In the genomic region with DNA sequence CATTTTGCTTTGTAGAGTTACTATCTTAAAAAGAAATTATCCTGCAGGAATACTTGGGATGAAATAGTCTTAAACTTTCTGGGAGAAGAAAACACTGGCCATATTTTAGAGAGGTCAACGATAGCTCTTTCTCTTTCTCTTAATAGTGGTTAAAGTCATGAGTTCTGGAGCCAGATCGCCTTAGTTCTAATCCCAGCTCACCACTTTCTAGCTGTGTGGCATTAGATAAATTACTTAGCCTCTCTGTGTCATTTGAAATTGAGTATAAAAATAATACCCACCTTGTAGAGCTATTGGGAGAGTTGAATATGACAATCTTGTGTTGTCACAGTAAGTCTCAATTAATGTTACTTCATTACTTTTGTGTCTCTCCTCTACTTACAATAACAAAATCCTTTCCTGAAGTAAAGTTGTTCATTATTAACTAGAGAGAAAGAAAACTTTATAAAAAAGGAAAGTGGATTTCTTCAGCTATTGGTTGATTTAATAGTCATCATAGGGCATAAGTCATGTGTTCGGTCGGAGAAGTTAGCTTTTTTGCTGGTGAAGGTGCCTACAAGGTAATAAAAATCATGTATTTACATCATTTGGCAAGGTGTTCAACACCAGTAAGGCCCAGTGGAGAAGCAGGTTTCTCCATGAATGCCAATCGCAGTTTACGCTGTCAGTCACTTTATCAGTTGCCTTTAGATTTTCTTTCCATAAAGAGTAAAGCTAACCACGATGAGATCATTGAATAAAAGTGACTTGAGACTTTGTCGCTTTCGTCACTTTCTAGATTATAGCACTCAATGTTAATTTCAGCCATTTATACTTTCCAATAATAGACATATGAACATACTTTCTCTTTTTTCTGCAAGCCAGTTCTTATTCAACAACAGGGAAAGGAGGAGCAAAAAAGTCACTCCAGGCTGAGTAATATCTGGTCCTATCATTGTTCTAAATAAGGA, we compare ENCODE assay signal across 11 cellular contexts. TPM values are rescaled to one million over a fixed set of nuclear protein-coding genes. Genes with fewer than 3 reads are reported as not detected.
DNase-seq lines count a peak whose midpoint lies in the region; ATAC-seq, FAIRE-seq and TF ChIP-seq lines count a peak whose summit lies in the region.
"Had no signal": no experiment of that assay in that cellular context is flagged by ENCODE, and none has a peak within 500 bp of the region (broad histone marks: within the 10 kb centered on the region; RNA-seq: fewer than 3 reads in every experiment).

No MANE protein-coding gene starts in this region.

- POLR2A ChIA-PET in CD8-positive, alpha-beta memory T cell (lab: Charles Lee) = interaction anchor here (0.6 to 1.1 kb wide), 2 partner anchors 8 to 871 kb away, joined by 3 to 5 read pairs; no protein-coding TSS in a partner anchor
- POLR2A ChIA-PET in naive thymus-derived CD4-positive, alpha-beta T cell (lab: Charles Lee) = no interaction called here

- no peaks in the 10 kb centered on the region for H3K27me3 ChIP-seq in CD8-positive, alpha-beta memory T cell (ENCODE audit: insufficient read depth, low read length, poor library complexity, severe bottlenecking)
- H3K27me3 ChIP-seq in SJSA1 (replicated peaks) = no peaks in the 10 kb centered on the region
- no peaks in the 10 kb centered on the region for H3K27me3 ChIP-seq in esophagus (ENCODE audit: control insufficient read depth in 1 of 2, insufficient read depth in 2 of 2, low read length in 2 of 2)
- no peaks in the 10 kb centered on the region for H3K27me3 ChIP-seq in pancreas
- no peaks in the 10 kb centered on the region for H3K27me3 ChIP-seq in naive thymus-derived CD4-positive, alpha-beta T cell (ENCODE audit: control insufficient read depth in 2 of 2, insufficient read depth in 2 of 2, low read length in 2 of 2)

- no peak for FAIRE-seq in pancreas (lab: Jason Lieb, UNC)
- FAIRE-seq: colon had no signal

- ATAC-seq in pancreas = no peak
- no peak for ATAC-seq in naive thymus-derived CD4-positive, alpha-beta T cell
- ATAC-seq: Panc1 had no signal

- intact Hi-C loops in pancreas (cut with DNase I) = no loop called here
- intact Hi-C loops in naive thymus-derived CD4-positive, alpha-beta T cell (cut with micrococcal nuclease) = loop anchor here (5.0 to 10.0 kb wide), 4 partner anchors 47 to 536 kb away; a partner anchor contains a TSS

- peak overlapping the region; percentile 10 to 100 (median 98) for H3K27ac Mint-ChIP-seq in CD8-positive, alpha-beta memory T cell
- peak overlapping the region in 3 of 9 donors; percentile 3 to 45 (median 16) for H3K27ac Mint-ChIP-seq in naive thymus-derived CD4-positive, alpha-beta T cell
- no peak overlapping the region for H3K27ac Mint-ChIP-seq in glutamatergic neuron (ENCODE audit: unreplicated experiment)

- H3K4me1 ChIP-seq in CD8-positive, alpha-beta memory T cell (ENCODE audit: insufficient read depth, low read length) = peaks cover 18% of the 10 kb centered on the region
- H3K4me1 ChIP-seq in SJSA1 (replicated peaks) (peaks cover 39% of the 10 kb centered on the region), esophagus (ENCODE audit: control insufficient read depth in 2 of 2, insufficient read depth in 2 of 2, low read length in 1 of 2) (no peaks in the 10 kb centered on the region), pancreas (peaks cover 0 to 14% (median 0%) of the 10 kb centered on the region in 3 donors)
- H3K4me1 ChIP-seq in naive thymus-derived CD4-positive, alpha-beta T cell (ENCODE audit: control insufficient read depth in 2 of 2, insufficient read depth in 2 of 2, low read length in 2 of 2) = peaks cover 5 to 16% of the 10 kb centered on the region in 2 donors

- WGBS in esophagus, 2 donors = 46 to 47% methylated on average over 9 of the region's 9 CpGs
- WGBS in pancreas, 2 donors = 50 to 60% methylated on average over 9 of the region's 9 CpGs

- no peaks in the 10 kb centered on the region for H3K9me3 ChIP-seq in CD8-positive, alpha-beta memory T cell (ENCODE audit: low read length)
- H3K9me3 ChIP-seq in SJSA1 (replicated peaks) (no peaks in the 10 kb centered on the region), esophagus (ENCODE audit: control insufficient read depth in 2 of 2, insufficient read depth in 1 of 2, low read depth in 1 of 2, low read length in 1 of 2) (no peaks in the 10 kb centered on the region), pancreas (no peaks in the 10 kb centered on the region)
- H3K9me3 ChIP-seq in naive thymus-derived CD4-positive, alpha-beta T cell (ENCODE audit: control insufficient read depth in 2 of 3, low read length in 3 of 3) = no peaks in the 10 kb centered on the region

- peaks cover 65 to 86% (median 78%) of the 10 kb centered on the region in 3 donors for H3K4me1 Mint-ChIP-seq in CD8-positive, alpha-beta memory T cell
- peaks cover 22 to 71% (median 38%) of the 10 kb centered on the region in 7 donors for H3K4me1 Mint-ChIP-seq in naive thymus-derived CD4-positive, alpha-beta T cell
- peaks cover 6% of the 10 kb centered on the region for H3K4me1 Mint-ChIP-seq in glutamatergic neuron (ENCODE audit: low read depth, unreplicated experiment)

- H3K27me3 Mint-ChIP-seq in CD8-positive, alpha-beta memory T cell = no peaks in the 10 kb centered on the region
- no peaks in the 10 kb centered on the region for H3K27me3 Mint-ChIP-seq in naive thymus-derived CD4-positive, alpha-beta T cell
- no peaks in the 10 kb centered on the region for H3K27me3 Mint-ChIP-seq in glutamatergic neuron (ENCODE audit: unreplicated experiment)

- H3K4me3 ChIP-seq in CD8-positive, alpha-beta memory T cell (ENCODE audit: low read length) = no peak overlapping the region
- H3K4me3 ChIP-seq in SJSA1 (peak overlapping the region; percentile 50), esophagus (ENCODE audit: low read depth in 1 of 2, low read length in 2 of 2) (peak overlapping the region; percentile 26 to 61), pancreas (peak overlapping the region in 3 of 4 donors; percentile 11 to 58 (median 45))
- no peak overlapping the region for H3K4me3 ChIP-seq in naive thymus-derived CD4-positive, alpha-beta T cell (ENCODE audit: low read length)

- no peak for DNase-seq in CD8-positive, alpha-beta memory T cell
- no peak for DNase-seq in SJSA1 (ENCODE audit: low read depth in 1 of 2, low spot score in 2 of 2)
- DNase-seq in pancreas = no peak
- no peak for DNase-seq in naive thymus-derived CD4-positive, alpha-beta T cell
- DNase-seq in glutamatergic neuron = no peak
- no peak for DNase-seq in cerebellum (ENCODE audit: low spot score)
- no peak for DNase-seq in effector CD8-positive, alpha-beta T cell (lab: John Stamatoyannopoulos, UW)
- DNase-seq: stimulated activated CD4-positive, alpha-beta T cell treated with anti-CD3 and anti-CD28 coated beads, Interleukin-1b, Interleukin-23, amount 100 ng/mL, for 48 hours had no signal

- peak overlapping the region; percentile 89 to 97 (median 91) for H3K4me3 Mint-ChIP-seq in CD8-positive, alpha-beta memory T cell
- peak overlapping the region in 2 of 10 donors; percentile 74 to 95 for H3K4me3 Mint-ChIP-seq in naive thymus-derived CD4-positive, alpha-beta T cell
- no peak overlapping the region for H3K4me3 Mint-ChIP-seq in glutamatergic neuron (ENCODE audit: unreplicated experiment)

- H3K36me3 ChIP-seq in CD8-positive, alpha-beta memory T cell (ENCODE audit: insufficient read depth, low read length) = no peaks in the 10 kb centered on the region
- no peaks in the 10 kb centered on the region for H3K36me3 ChIP-seq in SJSA1
- H3K36me3 ChIP-seq in esophagus (ENCODE audit: control insufficient read depth in 2 of 2, insufficient read depth in 2 of 2, low read length in 1 of 2) = no peaks in the 10 kb centered on the region
- H3K36me3 ChIP-seq in pancreas = no peaks in the 10 kb centered on the region
- H3K36me3 ChIP-seq in naive thymus-derived CD4-positive, alpha-beta T cell (ENCODE audit: control insufficient read depth in 2 of 3, insufficient read depth in 3 of 3, low read length in 3 of 3) = no peaks in the 10 kb centered on the region

- CTCF ChIA-PET in CD8-positive, alpha-beta memory T cell (lab: Charles Lee) = interaction anchor here (1.4 to 2.1 kb wide), 3 partner anchors 13 to 265 kb away, joined by 3 to 7 read pairs (median 5); no protein-coding TSS in a partner anchor
- CTCF ChIA-PET in naive thymus-derived CD4-positive, alpha-beta T cell (lab: Charles Lee) = interaction anchor here (0.6 to 1.0 kb wide), 2 partner anchors 151 to 346 kb away, joined by 3 to 4 read pairs; no protein-coding TSS in a partner anchor

- peaks cover 0 to 7% (median 4%) of the 10 kb centered on the region in 3 donors for H3K36me3 Mint-ChIP-seq in CD8-positive, alpha-beta memory T cell
- peaks cover 0 to 31% (median 6%) of the 10 kb centered on the region in 5 donors for H3K36me3 Mint-ChIP-seq in naive thymus-derived CD4-positive, alpha-beta T cell
- no peaks in the 10 kb centered on the region for H3K36me3 Mint-ChIP-seq in glutamatergic neuron (ENCODE audit: unreplicated experiment)

- TF ChIP-seq CTCF in pancreas (IDR thresholded peaks at IDR 0.05) = no peak
- TF ChIP-seq CTCF in glutamatergic neuron (IDR thresholded peaks at IDR 0.05; ENCODE audit: partially characterized antibody, unreplicated experiment) = no peak

- no peaks in the 10 kb centered on the region for H3K9me3 Mint-ChIP-seq in CD8-positive, alpha-beta memory T cell
- H3K9me3 Mint-ChIP-seq in naive thymus-derived CD4-positive, alpha-beta T cell = peaks cover 0 to 6% (median 0%) of the 10 kb centered on the region in 11 donors
- H3K9me3 Mint-ChIP-seq in glutamatergic neuron (ENCODE audit: unreplicated experiment) = peaks cover 2% of the 10 kb centered on the region

- no peak overlapping the region for H3K27ac ChIP-seq in CD8-positive, alpha-beta memory T cell (ENCODE audit: low read depth, low read length)
- H3K27ac ChIP-seq in SJSA1 (peak overlapping the region; percentile 91), esophagus (ENCODE audit: low read depth in 2 of 2, low read length in 1 of 2) (peak overlapping the region in 1 of 2 donors; percentile 49), pancreas (peak overlapping the region in 2 of 4 donors; percentile 91 to 93)
- H3K27ac ChIP-seq in naive thymus-derived CD4-positive, alpha-beta T cell (ENCODE audit: low read depth, low read length) = no peak overlapping the region

RNA-seq across cellular contexts. Expression of a gene that starts 2.0 kb away (rescaled TPM):
- total RNA-seq in CD8-positive, alpha-beta memory T cell = 10 to 100 TPM; 39.9 to 41.0 TPM
- 40.2 TPM for polyA plus RNA-seq in CD8-positive, alpha-beta memory T cell
- 13.3 and 27.8 TPM in 2 replicates for total RNA-seq in SJSA1 (2014; rRNA removed; shearing (Covaris generic))
- polyA plus RNA-seq in esophagus (1 to 10 TPM; 1.6 to 2.1 TPM), pancreas (10 to 100 TPM in 1 of 2 donors, 1 to 10 TPM in 1; 4.8 to 11.7 TPM)
- total RNA-seq in pancreas (10 to 100 TPM in 1 of 6 donors, 1 to 10 TPM in 5; 4.9 to 13.2 (median 8.3) TPM), glutamatergic neuron (ENCODE audit: unreplicated experiment) (0.71 TPM), cerebellum (9.7 TPM)
- total RNA-seq in naive thymus-derived CD4-positive, alpha-beta T cell = 10 to 100 TPM; 29.4 to 62.9 (median 40.2) TPM
- polyA plus RNA-seq in naive thymus-derived CD4-positive, alpha-beta T cell = 10 to 100 TPM; 14.2 to 30.7 TPM

Comparison
In these comparisons a context has a peak if more than half of its experiments do, and no peak if none do; other contexts are left out.
1. H3K4me3 ChIP-seq: peak in SJSA1 (single experiment), esophagus (2 of 2) and pancreas (3 of 4); none in CD8-positive, alpha-beta memory T cell (single experiment) and naive thymus-derived CD4-positive, alpha-beta T cell (single experiment).
2. intact Hi-C loops: an anchor here in naive thymus-derived CD4-positive, alpha-beta T cell (5.0 to 10.0 kb wide); none called in pancreas.